7 cellular contexts compared by ENCODE assay signal in genomic region chr2:7567116-7567515, GRCh38.
DNase-seq lines count a peak whose midpoint lies in the region; ATAC-seq and TF ChIP-seq lines count a peak whose summit lies in the region.
"Not testable (repeated sequence)": the region's sequence is repeated elsewhere in the genome, so short reads cannot be mapped to it uniquely, and the experiment has no call there.

No MANE protein-coding gene starts in this region.

- H3K79me2 ChIP-seq in OCI-LY7 (ENCODE audit: insufficient read depth, low read depth, low read length) = not testable (repeated sequence)

- intact Hi-C loops in CD4-positive, alpha-beta T cell (cut with DNase I, micrococcal nuclease) = loop anchor here (10.0 kb wide), 3 partner anchors 108 to 1118 kb away; partner anchors contain the start of gene ID2 (in 1 of the 2)
- intact Hi-C loops in OCI-LY7 (cut with micrococcal nuclease; ENCODE audit: unreplicated experiment) = loop anchor here (1.0 to 5.0 kb wide), 9 partner anchors 28 to 1118 kb away; no protein-coding TSS in a partner anchor
- intact Hi-C loops in activated CD4-positive, alpha-beta T cell treated with anti-CD3 and anti-CD28 coated beads, Interleukin-2, amount 10 ng/mL, durations not matched to agents 24 days and 14 days (cut with micrococcal nuclease) = loop anchor here (1.0 to 10.0 kb wide), 14 partner anchors 21 to 1114 kb away; no protein-coding TSS in a partner anchor
- intact Hi-C loops in activated naive CD4-positive, alpha-beta T cell treated with anti-CD3 and anti-CD28 coated beads for 36 hours (cut with micrococcal nuclease) = loop anchor here (1.0 to 5.0 kb wide), 12 partner anchors 21 to 1115 kb away; partner anchors contain the start of gene ID2

- DNase-seq in CD4-positive, alpha-beta T cell; activated CD8-positive, alpha-beta memory T cell treated with anti-CD3 and anti-CD28 coated beads, Interleukin-2, amount 10 ng/mL, durations not matched to agents 7 days and 5 days; activated naive CD4-positive, alpha-beta T cell treated with anti-CD3 and anti-CD28 coated beads for 36 hours; activated naive CD8-positive, alpha-beta T cell treated with anti-CD3 and anti-CD28 coated beads, Interleukin-2, amount 10 ng/mL, durations not matched to agents 7 days and 5 days; stimulated activated effector memory CD8-positive, alpha-beta T cell treated with anti-CD3 and anti-CD28 coated beads, Interleukin-12 subunit alpha, Interleukin-12 subunit beta, amount 100 ng/mL, for 72 hours (ENCODE audit: low spot score in 2 of 2): not testable (repeated sequence)
- DNase-seq in OCI-LY7 (ENCODE audit: low spot score) = peak; percentile 21
- DNase-seq in activated CD4-positive, alpha-beta T cell treated with anti-CD3 and anti-CD28 coated beads, Interleukin-2, amount 10 ng/mL, durations not matched to agents 24 days and 14 days = peak; percentile 57

- BruUV-seq in OCI-LY7 (replicated peaks; lab: Mats Ljungman, UMichigan) = not testable (repeated sequence)

- H3K36me3 ChIP-seq in OCI-LY7 (ENCODE audit: insufficient read depth, low read length) = not testable (repeated sequence)

- H3K4me3 ChIP-seq in OCI-LY7 (ENCODE audit: low read depth, low read length, poor library complexity, severe bottlenecking) = peak overlapping the region; percentile 31

- peak overlapping the region; percentile 45; the same call in 1 of the 2 replicates for H2AFZ ChIP-seq in OCI-LY7 (ENCODE audit: low read length)

- peak overlapping the region; percentile 91 for H3K27ac Mint-ChIP-seq in CD4-positive, alpha-beta T cell
- H3K27ac Mint-ChIP-seq in activated CD4-positive, alpha-beta T cell treated with anti-CD3 and anti-CD28 coated beads, Interleukin-2, amount 10 ng/mL, durations not matched to agents 24 days and 14 days = peak overlapping the region; percentile 97
- peak overlapping the region; percentile 87 for H3K27ac Mint-ChIP-seq in activated CD8-positive, alpha-beta memory T cell treated with anti-CD3 and anti-CD28 coated beads, Interleukin-2, amount 10 ng/mL, durations not matched to agents 7 days and 5 days
- peak overlapping the region; percentile 82 for H3K27ac Mint-ChIP-seq in activated naive CD4-positive, alpha-beta T cell treated with anti-CD3 and anti-CD28 coated beads for 36 hours
- H3K27ac Mint-ChIP-seq in activated naive CD8-positive, alpha-beta T cell treated with anti-CD3 and anti-CD28 coated beads, Interleukin-2, amount 10 ng/mL, durations not matched to agents 7 days and 5 days = peak overlapping the region; percentile 92
- H3K27ac Mint-ChIP-seq in stimulated activated effector memory CD8-positive, alpha-beta T cell treated with anti-CD3 and anti-CD28 coated beads, Interleukin-12 subunit alpha, Interleukin-12 subunit beta, amount 100 ng/mL, for 72 hours = peak overlapping the region; percentile 54

- peak overlapping the region; percentile 43 for H3K4me3 Mint-ChIP-seq in CD4-positive, alpha-beta T cell
- H3K4me3 Mint-ChIP-seq in activated CD4-positive, alpha-beta T cell treated with anti-CD3 and anti-CD28 coated beads, Interleukin-2, amount 10 ng/mL, durations not matched to agents 24 days and 14 days = peak overlapping the region; percentile 65
- peak overlapping the region; percentile 37 for H3K4me3 Mint-ChIP-seq in activated CD8-positive, alpha-beta memory T cell treated with anti-CD3 and anti-CD28 coated beads, Interleukin-2, amount 10 ng/mL, durations not matched to agents 7 days and 5 days
- H3K4me3 Mint-ChIP-seq in activated naive CD4-positive, alpha-beta T cell treated with anti-CD3 and anti-CD28 coated beads for 36 hours = not testable (repeated sequence)
- H3K4me3 Mint-ChIP-seq in activated naive CD8-positive, alpha-beta T cell treated with anti-CD3 and anti-CD28 coated beads, Interleukin-2, amount 10 ng/mL, durations not matched to agents 7 days and 5 days = peak overlapping the region; percentile 61
- peak overlapping the region; percentile 38 for H3K4me3 Mint-ChIP-seq in stimulated activated effector memory CD8-positive, alpha-beta T cell treated with anti-CD3 and anti-CD28 coated beads, Interleukin-12 subunit alpha, Interleukin-12 subunit beta, amount 100 ng/mL, for 72 hours

- not testable (repeated sequence) for H3K36me3 Mint-ChIP-seq in CD4-positive, alpha-beta T cell (ENCODE audit: low read depth); activated naive CD4-positive, alpha-beta T cell treated with anti-CD3 and anti-CD28 coated beads for 36 hours (ENCODE audit: low read depth); stimulated activated effector memory CD8-positive, alpha-beta T cell treated with anti-CD3 and anti-CD28 coated beads, Interleukin-12 subunit alpha, Interleukin-12 subunit beta, amount 100 ng/mL, for 72 hours
- peaks cover 35% of the 10 kb centered on the region for H3K36me3 Mint-ChIP-seq in activated CD4-positive, alpha-beta T cell treated with anti-CD3 and anti-CD28 coated beads, Interleukin-2, amount 10 ng/mL, durations not matched to agents 24 days and 14 days (ENCODE audit: low read depth)
- peaks cover 52% of the 10 kb centered on the region for H3K36me3 Mint-ChIP-seq in activated CD8-positive, alpha-beta memory T cell treated with anti-CD3 and anti-CD28 coated beads, Interleukin-2, amount 10 ng/mL, durations not matched to agents 7 days and 5 days
- H3K36me3 Mint-ChIP-seq in activated naive CD8-positive, alpha-beta T cell treated with anti-CD3 and anti-CD28 coated beads, Interleukin-2, amount 10 ng/mL, durations not matched to agents 7 days and 5 days = peaks cover 53% of the 10 kb centered on the region

- H4K20me1 ChIP-seq in OCI-LY7 (ENCODE audit: insufficient read depth, low read length) = not testable (repeated sequence)

- H3K4me2 ChIP-seq in OCI-LY7 (ENCODE audit: low read length) = peak overlapping the region; percentile 56

- not testable (repeated sequence) for TF ChIP-seq CTCF in CD4-positive, alpha-beta T cell (IDR thresholded peaks at IDR 0.05); OCI-LY7 (conservative IDR thresholded peaks at IDR 0.05; ENCODE audit: low read length)

- H3K9me2 ChIP-seq in OCI-LY7 (ENCODE audit: insufficient read depth, low read length) = not testable (repeated sequence)

- H3K9me3 Mint-ChIP-seq in CD4-positive, alpha-beta T cell; stimulated activated effector memory CD8-positive, alpha-beta T cell treated with anti-CD3 and anti-CD28 coated beads, Interleukin-12 subunit alpha, Interleukin-12 subunit beta, amount 100 ng/mL, for 72 hours: not testable (repeated sequence)
- H3K9me3 Mint-ChIP-seq in activated CD4-positive, alpha-beta T cell treated with anti-CD3 and anti-CD28 coated beads, Interleukin-2, amount 10 ng/mL, durations not matched to agents 24 days and 14 days = peaks cover 19% of the 10 kb centered on the region
- H3K9me3 Mint-ChIP-seq in activated CD8-positive, alpha-beta memory T cell treated with anti-CD3 and anti-CD28 coated beads, Interleukin-2, amount 10 ng/mL, durations not matched to agents 7 days and 5 days (ENCODE audit: low read depth) = peaks cover 10% of the 10 kb centered on the region
- H3K9me3 Mint-ChIP-seq in activated naive CD4-positive, alpha-beta T cell treated with anti-CD3 and anti-CD28 coated beads for 36 hours = peaks cover 20% of the 10 kb centered on the region
- peaks cover 17% of the 10 kb centered on the region for H3K9me3 Mint-ChIP-seq in activated naive CD8-positive, alpha-beta T cell treated with anti-CD3 and anti-CD28 coated beads, Interleukin-2, amount 10 ng/mL, durations not matched to agents 7 days and 5 days

- peaks cover 61% of the 10 kb centered on the region for H3K4me1 Mint-ChIP-seq in CD4-positive, alpha-beta T cell (ENCODE audit: low read depth)
- H3K4me1 Mint-ChIP-seq in activated CD4-positive, alpha-beta T cell treated with anti-CD3 and anti-CD28 coated beads, Interleukin-2, amount 10 ng/mL, durations not matched to agents 24 days and 14 days = peaks cover 53% of the 10 kb centered on the region
- H3K4me1 Mint-ChIP-seq in activated CD8-positive, alpha-beta memory T cell treated with anti-CD3 and anti-CD28 coated beads, Interleukin-2, amount 10 ng/mL, durations not matched to agents 7 days and 5 days = peaks cover 45% of the 10 kb centered on the region
- H3K4me1 Mint-ChIP-seq in activated naive CD4-positive, alpha-beta T cell treated with anti-CD3 and anti-CD28 coated beads for 36 hours (ENCODE audit: low read depth) = peaks cover 53% of the 10 kb centered on the region
- H3K4me1 Mint-ChIP-seq in activated naive CD8-positive, alpha-beta T cell treated with anti-CD3 and anti-CD28 coated beads, Interleukin-2, amount 10 ng/mL, durations not matched to agents 7 days and 5 days = peaks cover 44% of the 10 kb centered on the region
- peaks cover 36% of the 10 kb centered on the region for H3K4me1 Mint-ChIP-seq in stimulated activated effector memory CD8-positive, alpha-beta T cell treated with anti-CD3 and anti-CD28 coated beads, Interleukin-12 subunit alpha, Interleukin-12 subunit beta, amount 100 ng/mL, for 72 hours

- peaks cover 28% of the 10 kb centered on the region for H3K4me1 ChIP-seq in OCI-LY7 (ENCODE audit: insufficient read depth, low read length, poor library complexity, severe bottlenecking)

- not testable (repeated sequence) for H3K27me3 Mint-ChIP-seq in CD4-positive, alpha-beta T cell; activated CD4-positive, alpha-beta T cell treated with anti-CD3 and anti-CD28 coated beads, Interleukin-2, amount 10 ng/mL, durations not matched to agents 24 days and 14 days; activated CD8-positive, alpha-beta memory T cell treated with anti-CD3 and anti-CD28 coated beads, Interleukin-2, amount 10 ng/mL, durations not matched to agents 7 days and 5 days; activated naive CD4-positive, alpha-beta T cell treated with anti-CD3 and anti-CD28 coated beads for 36 hours (ENCODE audit: low read depth); activated naive CD8-positive, alpha-beta T cell treated with anti-CD3 and anti-CD28 coated beads, Interleukin-2, amount 10 ng/mL, durations not matched to agents 7 days and 5 days

- CTCF ChIA-PET in CD4-positive, alpha-beta T cell (lab: Charles Lee) = interaction anchor here (1.0 to 1.7 kb wide), 2 partner anchors 10 to 104 kb away, joined by 3 to 4 read pairs; no protein-coding TSS in a partner anchor
- CTCF ChIA-PET in OCI-LY7 (lab: Charles Lee; ENCODE audit: unreplicated experiment) = interaction anchor here (0.8 to 1.5 kb wide), 6 partner anchors 21 to 139 kb away, joined by 3 to 12 read pairs (median 4); no protein-coding TSS in a partner anchor
- CTCF ChIA-PET in activated CD8-positive, alpha-beta memory T cell treated with anti-CD3 and anti-CD28 coated beads, Interleukin-2, amount 10 ng/mL, durations not matched to agents 7 days and 5 days (lab: Charles Lee) = interaction anchor here (0.7 to 2.0 kb wide), 9 partner anchors 8 to 139 kb away, joined by 3 to 7 read pairs (median 5); no protein-coding TSS in a partner anchor
- CTCF ChIA-PET in activated naive CD4-positive, alpha-beta T cell treated with anti-CD3 and anti-CD28 coated beads for 36 hours (lab: Charles Lee) = interaction anchor here (0.6 to 3.6 kb wide), 9 partner anchors 9 to 259 kb away, joined by 3 to 31 read pairs (median 3); no protein-coding TSS in a partner anchor

- peak; percentile 16 for ATAC-seq in CD4-positive, alpha-beta T cell (ENCODE audit: poor library complexity)
- not testable (repeated sequence) for ATAC-seq in activated CD8-positive, alpha-beta memory T cell treated with anti-CD3 and anti-CD28 coated beads, Interleukin-2, amount 10 ng/mL, durations not matched to agents 7 days and 5 days; stimulated activated effector memory CD8-positive, alpha-beta T cell treated with anti-CD3 and anti-CD28 coated beads, Interleukin-12 subunit alpha, Interleukin-12 subunit beta, amount 100 ng/mL, for 72 hours
- ATAC-seq in activated naive CD8-positive, alpha-beta T cell treated with anti-CD3 and anti-CD28 coated beads, Interleukin-2, amount 10 ng/mL, durations not matched to agents 7 days and 5 days (ENCODE audit: low read depth) = peak; percentile 4

- H3K27me3 ChIP-seq in CD4-positive, alpha-beta T cell (ENCODE audit: control insufficient read depth, insufficient read depth, low read length) = not testable (repeated sequence)

- not testable (repeated sequence) for H3K9me3 ChIP-seq in CD4-positive, alpha-beta T cell (ENCODE audit: control insufficient read depth, low read length); OCI-LY7 (ENCODE audit: low read length)

- H3K27ac ChIP-seq in CD4-positive, alpha-beta T cell (ENCODE audit: low read depth, low read length) = peak overlapping the region; percentile 52
- H3K27ac ChIP-seq in OCI-LY7 (ENCODE audit: low read depth, low read length, poor library complexity, severe bottlenecking) = peak overlapping the region; percentile 80

- POLR2A ChIA-PET in CD4-positive, alpha-beta T cell (lab: Charles Lee) = interaction anchor here (0.6 to 1.8 kb wide), 25 partner anchors 9 to 1120 kb away, joined by 3 to 53 read pairs (median 6); partner anchors contain the start of gene ID2
- POLR2A ChIA-PET in OCI-LY7 (lab: Charles Lee) = interaction anchor here (0.6 to 2.1 kb wide), 13 partner anchors 9 to 1115 kb away, joined by 3 to 13 read pairs (median 4); partner anchors contain the start of gene ID2
- POLR2A ChIA-PET in activated naive CD8-positive, alpha-beta T cell treated with anti-CD3 and anti-CD28 coated beads, Interleukin-2, amount 10 ng/mL, durations not matched to agents 7 days and 5 days (lab: Charles Lee) = interaction anchor here (0.7 to 2.5 kb wide), 15 partner anchors 26 to 1118 kb away, joined by 3 to 25 read pairs (median 6); partner anchors contain the start of gene ID2
